ENCODE assay signal across 11 cellular contexts in genomic region chr2:128279786-128280701, GRCh38. TPM values are rescaled to one million over a fixed set of nuclear protein-coding genes. Genes with fewer than 3 reads are reported as not detected.
DNase-seq lines count a peak whose midpoint lies in the region; ATAC-seq and TF ChIP-seq lines count a peak whose summit lies in the region.
"Had no signal": no experiment of that assay in that cellular context is flagged by ENCODE, and none has a peak within 500 bp of the region (broad histone marks: within the 10 kb centered on the region; RNA-seq: fewer than 3 reads in every experiment).

No MANE protein-coding gene starts in this region.

- no peak overlapping the region for H2AFZ ChIP-seq in osteoblast (ENCODE audit: low read length)

- H3K4me3 Mint-ChIP-seq in CD14-positive monocyte = peak overlapping the region; percentile 56 to 73
- H3K4me3 Mint-ChIP-seq in glutamatergic neuron (ENCODE audit: unreplicated experiment) = no peak overlapping the region
- H3K4me3 Mint-ChIP-seq in MCF 10A (ENCODE audit: unreplicated experiment) = no peak overlapping the region

- no TSS peak for BruUV-seq in MCF 10A (replicated peaks; lab: Mats Ljungman, UMichigan)

- DNase-seq in CD14-positive monocyte (ENCODE audit: low spot score) (peak; percentile 47), KBM-7 (peak; percentile 81), glutamatergic neuron (peak; percentile 16), osteoblast (ENCODE audit: insufficient read length, low spot score, missing footprints) (peak; percentile 62), MCF 10A (ENCODE audit: unreplicated experiment) (no peak), GOT3 (lab: John Stamatoyannopoulos, UW) (no peak)
- DNase-seq: colonic mucosa, NCI-H1048, NCI-H774 had no signal

- H3K36me3 Mint-ChIP-seq in CD14-positive monocyte = peaks cover 16 to 37% of the 10 kb centered on the region in 2 donors
- peaks cover 8% of the 10 kb centered on the region for H3K36me3 Mint-ChIP-seq in glutamatergic neuron (ENCODE audit: unreplicated experiment)
- peaks cover 9% of the 10 kb centered on the region for H3K36me3 Mint-ChIP-seq in MCF 10A (ENCODE audit: insufficient read depth, unreplicated experiment)

- H3K27ac Mint-ChIP-seq in CD14-positive monocyte (peak overlapping the region in 6 of 7 donors; percentile 13 to 80 (median 38)), glutamatergic neuron (ENCODE audit: unreplicated experiment) (no peak overlapping the region), MCF 10A (ENCODE audit: low read depth, unreplicated experiment) (no peak overlapping the region)

- in situ Hi-C loops in KBM-7 (cut with MboI; ENCODE audit: low pct_unique_long_range_greater_than_20kb, low sequenced_read_pairs) = no loop called here

- intact Hi-C loops in CD14-positive monocyte (cut with micrococcal nuclease) = no loop called here
- intact Hi-C loops in MCF 10A (cut with micrococcal nuclease) = no loop called here

- H4K20me1 ChIP-seq in osteoblast (ENCODE audit: insufficient read depth, low read length) = peaks cover 30% of the 10 kb centered on the region

- H3K9me3 Mint-ChIP-seq in CD14-positive monocyte (peaks cover 1 to 8% (median 5%) of the 10 kb centered on the region in 7 donors), glutamatergic neuron (ENCODE audit: unreplicated experiment) (peaks cover 20% of the 10 kb centered on the region), MCF 10A (ENCODE audit: unreplicated experiment) (no peaks in the 10 kb centered on the region)

- no peaks in the 10 kb centered on the region for H3K36me3 ChIP-seq in osteoblast (ENCODE audit: insufficient read depth, low read length)
- H3K36me3 ChIP-seq: colonic mucosa had no signal

- H3K27me3 ChIP-seq in osteoblast (ENCODE audit: insufficient read depth, low read length) = no peaks in the 10 kb centered on the region
- H3K27me3 ChIP-seq: colonic mucosa had no signal

- TF ChIP-seq CTCF in CD14-positive monocyte (IDR thresholded peaks at IDR 0.05) (no peak), glutamatergic neuron (IDR thresholded peaks at IDR 0.05; ENCODE audit: partially characterized antibody, unreplicated experiment) (no peak), osteoblast (IDR thresholded peaks at IDR 0.05; ENCODE audit: extremely low read depth, low read depth, low read length) (no peak), MCF 10A (IDR thresholded peaks at IDR 0.05; ENCODE audit: unreplicated experiment) (no peak)

- POLR2A ChIA-PET in MCF 10A (lab: Yijun Ruan, JAX) = no interaction called here

- H3K27ac ChIP-seq in osteoblast (ENCODE audit: low read depth, low read length) = no peak overlapping the region
- H3K27ac ChIP-seq: colonic mucosa had no signal

- H3K4me3 ChIP-seq in osteoblast (ENCODE audit: insufficient read depth, low read length) = no peak overlapping the region
- H3K4me3 ChIP-seq: colonic mucosa had no signal

- no peaks in the 10 kb centered on the region for H3K79me2 ChIP-seq in osteoblast (ENCODE audit: insufficient read depth, low read length)

- ATAC-seq in GM21825 (IDR thresholded peaks at IDR 0.05; ENCODE audit: unreplicated experiment) (no peak), GM19395 (IDR thresholded peaks at IDR 0.05; ENCODE audit: unreplicated experiment) (no peak)

- H3K9me3 ChIP-seq in osteoblast (ENCODE audit: low read depth, low read length) = no peaks in the 10 kb centered on the region
- H3K9me3 ChIP-seq: colonic mucosa had no signal

- H3K4me1 Mint-ChIP-seq in CD14-positive monocyte = peaks cover 27% of the 10 kb centered on the region
- H3K4me1 Mint-ChIP-seq in glutamatergic neuron (ENCODE audit: low read depth, unreplicated experiment) = peaks cover 27% of the 10 kb centered on the region
- H3K4me1 Mint-ChIP-seq in MCF 10A (ENCODE audit: insufficient read depth, unreplicated experiment) = no peaks in the 10 kb centered on the region

- H3K4me1 ChIP-seq in osteoblast (ENCODE audit: insufficient read depth, low read length) = no peaks in the 10 kb centered on the region
- H3K4me1 ChIP-seq: colonic mucosa had no signal

- H3K27me3 Mint-ChIP-seq in CD14-positive monocyte (ENCODE audit: low read depth in 3 of 3) = no peaks in the 10 kb centered on the region
- H3K27me3 Mint-ChIP-seq in glutamatergic neuron (ENCODE audit: unreplicated experiment) = peaks cover 25% of the 10 kb centered on the region
- H3K27me3 Mint-ChIP-seq in MCF 10A (ENCODE audit: insufficient read depth, unreplicated experiment) = no peaks in the 10 kb centered on the region

- CTCF ChIA-PET in MCF 10A (lab: Yijun Ruan, JAX) = interaction anchor here (0.9 to 1.1 kb wide), 2 partner anchors 10 to 46 kb away, joined by 3 read pairs; no protein-coding TSS in a partner anchor

- no peak overlapping the region for H3K4me2 ChIP-seq in osteoblast (ENCODE audit: insufficient read depth, low read length)

RNA-seq across cellular contexts. Expression of gene HS6ST1, which starts 38.6 kb away (rescaled TPM):
- polyA plus RNA-seq in CD14-positive monocyte = 1 to 10 TPM; 2.9 to 4.0 TPM
- total RNA-seq in glutamatergic neuron (ENCODE audit: unreplicated experiment) (173 TPM), osteoblast (16.5 and 18.8 TPM in 2 replicates), MCF 10A (2022) (9.6 and 11.4 TPM in 2 replicates)

Comparison
In these comparisons a context has a peak if more than half of its experiments do, and no peak if none do; other contexts are left out.
1. DNase-seq: peak in CD14-positive monocyte (single experiment), KBM-7 (single experiment), glutamatergic neuron (single experiment) and osteoblast (single experiment); none in MCF 10A (single experiment) and GOT3 (single experiment).
2. H3K27ac Mint-ChIP-seq: peak in CD14-positive monocyte (6 of 7); none in glutamatergic neuron (single experiment) and MCF 10A (single experiment).
3. H3K4me3 Mint-ChIP-seq: peak in CD14-positive monocyte (2 of 2); none in glutamatergic neuron (single experiment) and MCF 10A (single experiment).